ENCODE assay signal across 24 cellular contexts in the genomic region with DNA sequence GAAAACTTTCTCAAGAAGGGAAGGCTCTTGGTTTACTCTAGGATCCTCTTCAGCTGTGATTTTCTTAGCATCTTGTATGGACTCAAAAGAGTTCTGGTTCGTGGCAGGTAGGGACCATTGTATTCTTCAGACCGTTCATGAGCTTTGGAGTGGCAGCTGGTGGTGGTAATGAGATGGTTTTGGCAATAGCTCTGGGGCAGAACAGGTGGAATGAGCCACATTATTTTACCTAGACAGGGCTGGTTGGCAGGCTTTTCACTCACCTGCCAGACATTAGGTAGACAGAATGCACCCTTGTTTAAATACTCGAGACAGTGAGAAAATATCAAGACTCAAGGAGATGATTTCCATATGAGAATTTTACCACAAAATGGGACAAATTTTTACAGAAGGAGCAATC. TPM values are rescaled to one million over a fixed set of nuclear protein-coding genes. Genes with fewer than 3 reads are reported as not detected.
DNase-seq lines count a peak whose midpoint lies in the region; ATAC-seq and TF ChIP-seq lines count a peak whose summit lies in the region.
"Had no signal": no experiment of that assay in that cellular context is flagged by ENCODE, and none has a peak within 500 bp of the region (broad histone marks: within the 10 kb centered on the region; RNA-seq: fewer than 3 reads in every experiment).

No MANE protein-coding gene starts in this region.

- no peak for TF ChIP-seq CTCF in HFFc6 (IDR thresholded peaks at IDR 0.05)

- DNase-seq in activated naive CD8-positive, alpha-beta T cell treated with anti-CD3 and anti-CD28 coated beads for 36 hours, result no peak
- DNase-seq in HFFc6 (no peak), NCI-H69 (lab: John Stamatoyannopoulos, UW) (peak; percentile 49), memory B cell (ENCODE audit: low spot score in 2 of 2) (no peak), NCI-H524 (lab: John Stamatoyannopoulos, UW) (no peak)
- DNase-seq in naive thymus-derived CD8-positive, alpha-beta T cell, result no peak
- DNase-seq: activated CD4-positive, alpha-beta T cell treated with anti-CD3 and anti-CD28 coated beads, Interleukin-2, amount 50 U/mL, for 48 hours; activated CD8-positive, alpha-beta memory T cell treated with anti-CD3 and anti-CD28 coated beads, Interleukin-2, amount 50 U/mL, for 4 hours; activated effector memory CD4-positive, alpha-beta T cell treated with Interleukin-2 at 50 U/mL for 16 hours; central memory CD4-positive, alpha-beta T cell; esophagus squamous epithelium; GM23248; hippocampal formation; immature natural killer cell; left colon; NCI-H187 treated with DMSO at 0.1 percent for 48 hours; NCI-H526; right cardiac atrium; spleen had no signal

- no peak overlapping the region for H3K4me3 Mint-ChIP-seq in activated naive CD8-positive, alpha-beta T cell
- no peak overlapping the region for H3K4me3 Mint-ChIP-seq in activated naive CD8-positive, alpha-beta T cell treated with anti-CD3 and anti-CD28 coated beads for 36 hours
- no peak overlapping the region for H3K4me3 Mint-ChIP-seq in HFFc6
- no peak overlapping the region for H3K4me3 Mint-ChIP-seq in memory B cell
- H3K4me3 Mint-ChIP-seq in naive thymus-derived CD8-positive, alpha-beta T cell, result no peak overlapping the region
- H3K4me3 Mint-ChIP-seq: immature natural killer cell; neural crest cell; stimulated activated effector memory CD8-positive, alpha-beta T cell treated with anti-CD3 and anti-CD28 coated beads, Interleukin-12 subunit alpha, Interleukin-12 subunit beta, amount 100 ng/mL, for 72 hours had no signal

- H3K27me3 Mint-ChIP-seq in activated naive CD8-positive, alpha-beta T cell, result no peaks in the 10 kb centered on the region
- H3K27me3 Mint-ChIP-seq in activated naive CD8-positive, alpha-beta T cell treated with anti-CD3 and anti-CD28 coated beads for 36 hours, result no peaks in the 10 kb centered on the region
- H3K27me3 Mint-ChIP-seq in HFFc6 (ENCODE audit: insufficient read depth), result no peaks in the 10 kb centered on the region
- H3K27me3 Mint-ChIP-seq in memory B cell, result no peaks in the 10 kb centered on the region
- H3K27me3 Mint-ChIP-seq in naive thymus-derived CD8-positive, alpha-beta T cell, result no peaks in the 10 kb centered on the region

- H3K9me3 Mint-ChIP-seq in activated naive CD8-positive, alpha-beta T cell (ENCODE audit: low read depth), result peaks cover 13% of the 10 kb centered on the region
- H3K9me3 Mint-ChIP-seq in activated naive CD8-positive, alpha-beta T cell treated with anti-CD3 and anti-CD28 coated beads for 36 hours, result peaks cover 24% of the 10 kb centered on the region
- H3K9me3 Mint-ChIP-seq in HFFc6 (no peaks in the 10 kb centered on the region; the same call in 1 of the 2 replicates), memory B cell (peaks cover 3% of the 10 kb centered on the region)
- peaks cover 0 to 17% (median 9%) of the 10 kb centered on the region in 9 donors for H3K9me3 Mint-ChIP-seq in naive thymus-derived CD8-positive, alpha-beta T cell

- POLR2A ChIA-PET in naive thymus-derived CD8-positive, alpha-beta T cell (lab: Charles Lee), result no interaction called here

- peaks cover 70% of the 10 kb centered on the region for H3K4me1 Mint-ChIP-seq in activated naive CD8-positive, alpha-beta T cell (ENCODE audit: low read depth)
- peaks cover 56% of the 10 kb centered on the region for H3K4me1 Mint-ChIP-seq in activated naive CD8-positive, alpha-beta T cell treated with anti-CD3 and anti-CD28 coated beads for 36 hours
- H3K4me1 Mint-ChIP-seq in HFFc6 (ENCODE audit: low read depth) (peaks cover 58% of the 10 kb centered on the region), memory B cell (peaks cover 46% of the 10 kb centered on the region)
- H3K4me1 Mint-ChIP-seq in naive thymus-derived CD8-positive, alpha-beta T cell, result peaks cover 16 to 69% (median 40%) of the 10 kb centered on the region in 4 donors
- H3K4me1 Mint-ChIP-seq: neural crest cell had no signal

- ATAC-seq in memory B cell (ENCODE audit: low read depth) (no peak), GM18498 (IDR thresholded peaks at IDR 0.05; ENCODE audit: unreplicated experiment) (no peak)
- ATAC-seq in naive thymus-derived CD8-positive, alpha-beta T cell, result no peak
- ATAC-seq: activated CD4-positive, CD25-positive, alpha-beta regulatory T cell treated with anti-CD3 and anti-CD28 coated beads, Interleukin-2, amount 50 U/mL, for 24 hours; right cardiac atrium; stimulated activated effector memory CD8-positive, alpha-beta T cell treated with anti-CD3 and anti-CD28 coated beads, Interleukin-12 subunit alpha, Interleukin-12 subunit beta, amount 100 ng/mL, for 72 hours had no signal

- H3K27ac Mint-ChIP-seq in activated naive CD8-positive, alpha-beta T cell, result peak overlapping the region; percentile 22
- H3K27ac Mint-ChIP-seq in activated naive CD8-positive, alpha-beta T cell treated with anti-CD3 and anti-CD28 coated beads for 36 hours, result no peak overlapping the region
- H3K27ac Mint-ChIP-seq in HFFc6, result peak overlapping the region; percentile 30; the same call in 1 of the 2 replicates
- peak overlapping the region; percentile 64 for H3K27ac Mint-ChIP-seq in memory B cell
- H3K27ac Mint-ChIP-seq in naive thymus-derived CD8-positive, alpha-beta T cell, result peak overlapping the region in 3 of 10 donors; percentile 12 to 72 (median 21)
- H3K27ac Mint-ChIP-seq: stimulated activated effector memory CD8-positive, alpha-beta T cell treated with anti-CD3 and anti-CD28 coated beads, Interleukin-12 subunit alpha, Interleukin-12 subunit beta, amount 100 ng/mL, for 72 hours had no signal

- H3K36me3 Mint-ChIP-seq in activated naive CD8-positive, alpha-beta T cell, result peaks cover 5% of the 10 kb centered on the region
- H3K36me3 Mint-ChIP-seq in activated naive CD8-positive, alpha-beta T cell treated with anti-CD3 and anti-CD28 coated beads for 36 hours, result peaks cover 34% of the 10 kb centered on the region
- peaks cover 25% of the 10 kb centered on the region for H3K36me3 Mint-ChIP-seq in HFFc6 (ENCODE audit: low read depth)
- H3K36me3 Mint-ChIP-seq in memory B cell, result peaks cover 11% of the 10 kb centered on the region
- H3K36me3 Mint-ChIP-seq in naive thymus-derived CD8-positive, alpha-beta T cell, result peaks cover 0 to 17% (median 13%) of the 10 kb centered on the region in 3 donors
- H3K36me3 Mint-ChIP-seq: stimulated activated effector memory CD8-positive, alpha-beta T cell treated with anti-CD3 and anti-CD28 coated beads, Interleukin-12 subunit alpha, Interleukin-12 subunit beta, amount 100 ng/mL, for 72 hours had no signal

RNA-seq across cellular contexts. Expression of a gene that starts 26.2 kb away (rescaled TPM):
- 10 to 100 TPM; 34.0 to 34.5 TPM for total RNA-seq in activated naive CD8-positive, alpha-beta T cell treated with anti-CD3 and anti-CD28 coated beads for 36 hours
- 100 to 1,000 TPM; 104 to 129 (median 113) TPM for total RNA-seq in HFFc6 (2021; fragmentation: NEBNext Ultra II Directional; extraction: Animal tissue kit (Norgen Biotek cat#: 25700))
- 10 to 100 TPM; 54.6 to 61.1 TPM for total RNA-seq in naive thymus-derived CD8-positive, alpha-beta T cell
- 1 to 10 TPM; 3.6 to 5.8 (median 5.6) TPM for polyA plus RNA-seq in naive thymus-derived CD8-positive, alpha-beta T cell
